In the genomic region with DNA sequence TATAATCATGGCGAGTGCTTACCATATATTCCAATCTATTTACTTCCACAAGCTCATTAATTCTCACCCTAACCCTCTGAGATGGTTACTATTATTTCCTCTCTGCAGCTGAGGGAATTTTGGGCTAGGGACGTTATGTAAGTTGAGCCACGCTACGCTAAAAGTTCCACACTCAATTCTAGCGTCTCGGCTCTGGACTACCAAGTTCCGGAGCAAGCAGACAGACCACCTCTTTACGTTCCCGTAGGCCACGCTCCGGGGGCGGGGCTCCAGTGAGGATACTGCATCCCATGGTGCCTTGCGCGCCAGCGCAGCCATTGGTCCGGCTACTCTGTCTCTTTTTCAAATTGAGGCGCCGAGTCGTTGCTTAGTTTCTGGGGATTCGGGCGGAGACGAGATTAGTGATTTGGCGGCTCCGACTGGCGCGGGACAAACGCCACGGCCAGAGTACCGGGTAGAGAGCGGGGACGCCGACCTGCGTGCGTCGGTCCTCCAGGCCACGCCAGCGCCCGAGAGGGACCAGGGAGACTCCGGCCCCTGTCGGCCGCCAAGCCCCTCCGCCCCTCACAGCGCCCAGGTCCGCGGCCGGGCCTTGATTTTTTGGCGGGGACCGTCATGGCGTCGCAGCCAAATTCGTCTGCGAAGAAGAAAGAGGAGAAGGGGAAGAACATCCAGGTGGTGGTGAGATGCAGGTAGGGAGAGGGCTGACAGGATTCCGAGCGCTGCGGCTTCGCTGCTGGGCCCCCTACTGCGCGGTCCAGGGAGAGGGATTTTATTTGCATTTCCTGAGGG, we compare ENCODE assay signal across 1 cellular context.
TF ChIP-seq lines count a peak whose summit lies in the region.

Gene KIF11 (plus strand): TSS at position 370 of the 792 bp plus-strand sequence. CDS start 246 bp downstream, at position 616.

TF ChIP-seq in K562, 482 proteins besides CTCF, POLR2A, EP300 and RAD21 (continued from another document):
- no peak for TF ChIP-seq CBFA2T2 (conservative IDR thresholded peaks at IDR 0.05)
- TF ChIP-seq PTTG1 (tag; IDR thresholded peaks at IDR 0.05; ENCODE audit: low read depth): no peak
- TF ChIP-seq NELFE (IDR thresholded peaks at IDR 0.05; ENCODE audit: insufficient read depth, insufficient read length): no peak
- TF ChIP-seq LARP7 (IDR thresholded peaks at IDR 0.05): no peak
- no peak for TF ChIP-seq NFXL1 (CRISPR knock-in tag; IDR thresholded peaks at IDR 0.05)
- TF ChIP-seq IRF2 (CRISPR knock-in tag; IDR thresholded peaks at IDR 0.05): no peak
- TF ChIP-seq ZBTB43 (CRISPR knock-in tag; IDR thresholded peaks at IDR 0.05): no peak
- no peak for TF ChIP-seq ZNF695 (CRISPR knock-in tag; IDR thresholded peaks at IDR 0.05)
- no peak for TF ChIP-seq CEBPG (CRISPR knock-in tag; IDR thresholded peaks at IDR 0.05)
- no peak for TF ChIP-seq CEBPG (tag; conservative IDR thresholded peaks at IDR 0.05 in 1 of 2, IDR thresholded peaks at IDR 0.05 in 1 of 2)
- peak; percentile 22 for TF ChIP-seq FOS (IDR thresholded peaks at IDR 0.05; ENCODE audit: extremely low read depth, insufficient read length)
- TF ChIP-seq, protein P1, sequence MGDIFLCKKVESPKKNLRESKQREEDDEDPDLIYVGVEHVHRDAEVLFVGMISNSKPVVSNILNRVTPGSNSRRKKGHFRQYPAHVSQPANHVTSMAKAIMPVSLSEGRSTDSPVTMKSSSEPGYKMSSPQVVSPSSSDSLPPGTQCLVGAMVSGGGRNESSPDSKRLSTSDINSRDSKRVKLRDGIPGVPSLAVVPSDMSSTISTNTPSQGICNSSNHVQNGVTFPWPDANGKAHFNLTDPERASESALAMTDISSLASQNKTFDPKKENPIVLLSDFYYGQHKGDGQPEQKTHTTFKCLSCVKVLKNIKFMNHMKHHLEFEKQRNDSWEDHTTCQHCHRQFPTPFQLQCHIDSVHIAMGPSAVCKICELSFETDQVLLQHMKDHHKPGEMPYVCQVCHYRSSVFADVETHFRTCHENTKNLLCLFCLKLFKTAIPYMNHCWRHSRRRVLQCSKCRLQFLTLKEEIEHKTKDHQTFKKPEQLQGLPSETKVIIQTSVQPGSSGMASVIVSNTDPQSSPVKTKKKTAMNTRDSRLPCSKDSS (IDR thresholded peaks at IDR 0.05; ENCODE audit: low read depth, partially characterized antibody): no peak
- TF ChIP-seq, protein P2, sequence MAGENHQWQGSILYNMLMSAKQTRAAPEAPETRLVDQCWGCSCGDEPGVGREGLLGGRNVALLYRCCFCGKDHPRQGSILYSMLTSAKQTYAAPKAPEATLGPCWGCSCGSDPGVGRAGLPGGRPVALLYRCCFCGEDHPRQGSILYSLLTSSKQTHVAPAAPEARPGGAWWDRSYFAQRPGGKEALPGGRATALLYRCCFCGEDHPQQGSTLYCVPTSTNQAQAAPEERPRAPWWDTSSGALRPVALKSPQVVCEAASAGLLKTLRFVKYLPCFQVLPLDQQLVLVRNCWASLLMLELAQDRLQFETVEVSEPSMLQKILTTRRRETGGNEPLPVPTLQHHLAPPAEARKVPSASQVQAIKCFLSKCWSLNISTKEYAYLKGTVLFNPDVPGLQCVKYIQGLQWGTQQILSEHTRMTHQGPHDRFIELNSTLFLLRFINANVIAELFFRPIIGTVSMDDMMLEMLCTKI (IDR thresholded peaks at IDR 0.05; ENCODE audit: partially characterized antibody): no peak
- no peak for TF ChIP-seq KDM1A (IDR thresholded peaks at IDR 0.05)
- no peak for TF ChIP-seq ADNP (tag; IDR thresholded peaks at IDR 0.05)
- TF ChIP-seq POLR2B (IDR thresholded peaks at IDR 0.05; ENCODE audit: low read depth, partially characterized antibody): peak; percentile 92
- TF ChIP-seq SMARCB1 (IDR thresholded peaks at IDR 0.05; ENCODE audit: insufficient read length, low read depth): no peak
- TF ChIP-seq ZNF165 (CRISPR knock-in tag; IDR thresholded peaks at IDR 0.05; ENCODE audit: borderline replicate concordance): no peak
- TF ChIP-seq ARID1B (IDR thresholded peaks at IDR 0.05): no peak
- no peak for TF ChIP-seq BRF1 (IDR thresholded peaks at IDR 0.05; ENCODE audit: borderline replicate concordance, extremely low read depth, insufficient read length)
- TF ChIP-seq, protein P3, sequence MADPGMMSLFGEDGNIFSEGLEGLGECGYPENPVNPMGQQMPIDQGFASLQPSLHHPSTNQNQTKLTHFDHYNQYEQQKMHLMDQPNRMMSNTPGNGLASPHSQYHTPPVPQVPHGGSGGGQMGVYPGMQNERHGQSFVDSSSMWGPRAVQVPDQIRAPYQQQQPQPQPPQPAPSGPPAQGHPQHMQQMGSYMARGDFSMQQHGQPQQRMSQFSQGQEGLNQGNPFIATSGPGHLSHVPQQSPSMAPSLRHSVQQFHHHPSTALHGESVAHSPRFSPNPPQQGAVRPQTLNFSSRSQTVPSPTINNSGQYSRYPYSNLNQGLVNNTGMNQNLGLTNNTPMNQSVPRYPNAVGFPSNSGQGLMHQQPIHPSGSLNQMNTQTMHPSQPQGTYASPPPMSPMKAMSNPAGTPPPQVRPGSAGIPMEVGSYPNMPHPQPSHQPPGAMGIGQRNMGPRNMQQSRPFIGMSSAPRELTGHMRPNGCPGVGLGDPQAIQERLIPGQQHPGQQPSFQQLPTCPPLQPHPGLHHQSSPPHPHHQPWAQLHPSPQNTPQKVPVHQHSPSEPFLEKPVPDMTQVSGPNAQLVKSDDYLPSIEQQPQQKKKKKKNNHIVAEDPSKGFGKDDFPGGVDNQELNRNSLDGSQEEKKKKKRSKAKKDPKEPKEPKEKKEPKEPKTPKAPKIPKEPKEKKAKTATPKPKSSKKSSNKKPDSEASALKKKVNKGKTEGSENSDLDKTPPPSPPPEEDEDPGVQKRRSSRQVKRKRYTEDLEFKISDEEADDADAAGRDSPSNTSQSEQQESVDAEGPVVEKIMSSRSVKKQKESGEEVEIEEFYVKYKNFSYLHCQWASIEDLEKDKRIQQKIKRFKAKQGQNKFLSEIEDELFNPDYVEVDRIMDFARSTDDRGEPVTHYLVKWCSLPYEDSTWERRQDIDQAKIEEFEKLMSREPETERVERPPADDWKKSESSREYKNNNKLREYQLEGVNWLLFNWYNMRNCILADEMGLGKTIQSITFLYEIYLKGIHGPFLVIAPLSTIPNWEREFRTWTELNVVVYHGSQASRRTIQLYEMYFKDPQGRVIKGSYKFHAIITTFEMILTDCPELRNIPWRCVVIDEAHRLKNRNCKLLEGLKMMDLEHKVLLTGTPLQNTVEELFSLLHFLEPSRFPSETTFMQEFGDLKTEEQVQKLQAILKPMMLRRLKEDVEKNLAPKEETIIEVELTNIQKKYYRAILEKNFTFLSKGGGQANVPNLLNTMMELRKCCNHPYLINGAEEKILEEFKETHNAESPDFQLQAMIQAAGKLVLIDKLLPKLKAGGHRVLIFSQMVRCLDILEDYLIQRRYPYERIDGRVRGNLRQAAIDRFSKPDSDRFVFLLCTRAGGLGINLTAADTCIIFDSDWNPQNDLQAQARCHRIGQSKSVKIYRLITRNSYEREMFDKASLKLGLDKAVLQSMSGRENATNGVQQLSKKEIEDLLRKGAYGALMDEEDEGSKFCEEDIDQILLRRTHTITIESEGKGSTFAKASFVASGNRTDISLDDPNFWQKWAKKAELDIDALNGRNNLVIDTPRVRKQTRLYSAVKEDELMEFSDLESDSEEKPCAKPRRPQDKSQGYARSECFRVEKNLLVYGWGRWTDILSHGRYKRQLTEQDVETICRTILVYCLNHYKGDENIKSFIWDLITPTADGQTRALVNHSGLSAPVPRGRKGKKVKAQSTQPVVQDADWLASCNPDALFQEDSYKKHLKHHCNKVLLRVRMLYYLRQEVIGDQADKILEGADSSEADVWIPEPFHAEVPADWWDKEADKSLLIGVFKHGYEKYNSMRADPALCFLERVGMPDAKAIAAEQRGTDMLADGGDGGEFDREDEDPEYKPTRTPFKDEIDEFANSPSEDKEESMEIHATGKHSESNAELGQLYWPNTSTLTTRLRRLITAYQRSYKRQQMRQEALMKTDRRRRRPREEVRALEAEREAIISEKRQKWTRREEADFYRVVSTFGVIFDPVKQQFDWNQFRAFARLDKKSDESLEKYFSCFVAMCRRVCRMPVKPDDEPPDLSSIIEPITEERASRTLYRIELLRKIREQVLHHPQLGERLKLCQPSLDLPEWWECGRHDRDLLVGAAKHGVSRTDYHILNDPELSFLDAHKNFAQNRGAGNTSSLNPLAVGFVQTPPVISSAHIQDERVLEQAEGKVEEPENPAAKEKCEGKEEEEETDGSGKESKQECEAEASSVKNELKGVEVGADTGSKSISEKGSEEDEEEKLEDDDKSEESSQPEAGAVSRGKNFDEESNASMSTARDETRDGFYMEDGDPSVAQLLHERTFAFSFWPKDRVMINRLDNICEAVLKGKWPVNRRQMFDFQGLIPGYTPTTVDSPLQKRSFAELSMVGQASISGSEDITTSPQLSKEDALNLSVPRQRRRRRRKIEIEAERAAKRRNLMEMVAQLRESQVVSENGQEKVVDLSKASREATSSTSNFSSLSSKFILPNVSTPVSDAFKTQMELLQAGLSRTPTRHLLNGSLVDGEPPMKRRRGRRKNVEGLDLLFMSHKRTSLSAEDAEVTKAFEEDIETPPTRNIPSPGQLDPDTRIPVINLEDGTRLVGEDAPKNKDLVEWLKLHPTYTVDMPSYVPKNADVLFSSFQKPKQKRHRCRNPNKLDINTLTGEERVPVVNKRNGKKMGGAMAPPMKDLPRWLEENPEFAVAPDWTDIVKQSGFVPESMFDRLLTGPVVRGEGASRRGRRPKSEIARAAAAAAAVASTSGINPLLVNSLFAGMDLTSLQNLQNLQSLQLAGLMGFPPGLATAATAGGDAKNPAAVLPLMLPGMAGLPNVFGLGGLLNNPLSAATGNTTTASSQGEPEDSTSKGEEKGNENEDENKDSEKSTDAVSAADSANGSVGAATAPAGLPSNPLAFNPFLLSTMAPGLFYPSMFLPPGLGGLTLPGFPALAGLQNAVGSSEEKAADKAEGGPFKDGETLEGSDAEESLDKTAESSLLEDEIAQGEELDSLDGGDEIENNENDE (IDR thresholded peaks at IDR 0.05; ENCODE audit: low read depth, low read length): no peak
- no peak for TF ChIP-seq TRIM28 (IDR thresholded peaks at IDR 0.05)
- no peak for TF ChIP-seq RBM17 (IDR thresholded peaks at IDR 0.05; ENCODE audit: borderline replicate concordance, low read depth, low read length)
- no peak for TF ChIP-seq ETV5 (CRISPR knock-in tag; IDR thresholded peaks at IDR 0.05; ENCODE audit: low read depth)
- no peak for TF ChIP-seq ZNF445 (CRISPR knock-in tag; IDR thresholded peaks at IDR 0.05; ENCODE audit: low read depth)
- TF ChIP-seq CHD1 (IDR thresholded peaks at IDR 0.05; ENCODE audit: low read length): no peak
- TF ChIP-seq ZNF263 (CRISPR knock-in tag; IDR thresholded peaks at IDR 0.05; ENCODE audit: borderline replicate concordance): no peak
- TF ChIP-seq, protein P4, sequence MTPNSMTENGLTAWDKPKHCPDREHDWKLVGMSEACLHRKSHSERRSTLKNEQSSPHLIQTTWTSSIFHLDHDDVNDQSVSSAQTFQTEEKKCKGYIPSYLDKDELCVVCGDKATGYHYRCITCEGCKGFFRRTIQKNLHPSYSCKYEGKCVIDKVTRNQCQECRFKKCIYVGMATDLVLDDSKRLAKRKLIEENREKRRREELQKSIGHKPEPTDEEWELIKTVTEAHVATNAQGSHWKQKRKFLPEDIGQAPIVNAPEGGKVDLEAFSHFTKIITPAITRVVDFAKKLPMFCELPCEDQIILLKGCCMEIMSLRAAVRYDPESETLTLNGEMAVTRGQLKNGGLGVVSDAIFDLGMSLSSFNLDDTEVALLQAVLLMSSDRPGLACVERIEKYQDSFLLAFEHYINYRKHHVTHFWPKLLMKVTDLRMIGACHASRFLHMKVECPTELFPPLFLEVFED (CRISPR knock-in tag; conservative IDR thresholded peaks at IDR 0.05): no peak
- TF ChIP-seq SNIP1 (IDR thresholded peaks at IDR 0.05; ENCODE audit: low read depth): no peak
- no peak for TF ChIP-seq FOXK2 (conservative IDR thresholded peaks at IDR 0.05 in 1 of 2, IDR thresholded peaks at IDR 0.05 in 1 of 2; ENCODE audit: low read depth in 2 of 2)
- TF ChIP-seq TBL1XR1 (IDR thresholded peaks at IDR 0.05; ENCODE audit: low read length in 2 of 2): no peak
